Comparison of ENCODE assay signal across 18 cellular contexts in genomic region chr13:112634102-112634501, GRCh38. TPM values are rescaled to one million over a fixed set of nuclear protein-coding genes. Genes with fewer than 3 reads are reported as not detected.
DNase-seq lines count a peak whose midpoint lies in the region; ATAC-seq, FAIRE-seq and TF ChIP-seq lines count a peak whose summit lies in the region.
"Had no signal": no experiment of that assay in that cellular context is flagged by ENCODE, and none has a peak within 500 bp of the region (broad histone marks: within the 10 kb centered on the region; RNA-seq: fewer than 3 reads in every experiment).

No MANE protein-coding gene starts in this region.

- no peaks in the 10 kb centered on the region for H3K9me3 ChIP-seq in kidney (ENCODE audit: control insufficient read depth in 1 of 2, low read length in 2 of 2)
- H3K9me3 ChIP-seq in upper lobe of right lung: no peaks in the 10 kb centered on the region

- ATAC-seq in Right ventricle myocardium superior (ENCODE audit: poor library complexity) (no peak), upper lobe of right lung (no peak), GM19023 (IDR thresholded peaks at IDR 0.05; ENCODE audit: unreplicated experiment) (no peak)
- ATAC-seq: CD8-positive, alpha-beta T cell; GM23338 had no signal

- DNase-seq in cardiac septum (ENCODE audit: low spot score): peak; percentile 7
- DNase-seq in Right ventricle myocardium superior: no peak
- DNase-seq in RPMI8226: peak; percentile 15
- DNase-seq in kidney: peak; percentile 22
- peak; percentile 13 for DNase-seq in upper lobe of right lung
- DNase-seq in NCI-H2227 (lab: John Stamatoyannopoulos, UW; ENCODE audit: unreplicated experiment): no peak
- no peak for DNase-seq in activated naive CD4-positive, alpha-beta T cell treated with anti-CD3 and anti-CD28 coated beads, Interleukin-2, amount 50 U/mL, for 16 hours
- DNase-seq: 8988T; CD8-positive, alpha-beta T cell; COR-L47; DMS153; DMS79 treated with DMSO at 0.1 percent for 48 hours; EL; H7 had no signal

- no peak for TF ChIP-seq CTCF in kidney (IDR thresholded peaks at IDR 0.05; ENCODE audit: borderline replicate concordance, extremely low read depth, insufficient read depth)
- TF ChIP-seq CTCF in upper lobe of right lung (IDR thresholded peaks at IDR 0.05): no peak

- H3K27ac ChIP-seq in kidney (ENCODE audit: low read depth in 2 of 2, low read length in 2 of 2): no peak overlapping the region
- H3K27ac ChIP-seq in upper lobe of right lung: no peak overlapping the region

- no peaks in the 10 kb centered on the region for H3K36me3 ChIP-seq in kidney (ENCODE audit: control insufficient read depth in 1 of 2, insufficient read depth in 2 of 2, low read length in 2 of 2)
- H3K36me3 ChIP-seq in upper lobe of right lung: no peaks in the 10 kb centered on the region

- no peaks in the 10 kb centered on the region for H3K4me1 ChIP-seq in kidney (ENCODE audit: control insufficient read depth in 1 of 2, insufficient read depth in 1 of 2, low read depth in 1 of 2, low read length in 2 of 2)
- no peaks in the 10 kb centered on the region for H3K4me1 ChIP-seq in upper lobe of right lung

- H3K4me3 ChIP-seq in kidney (ENCODE audit: low read length in 2 of 2): no peak overlapping the region
- no peak overlapping the region for H3K4me3 ChIP-seq in upper lobe of right lung
- H3K4me3 ChIP-seq: GM23338 had no signal

- no peak overlapping the region for H3K9ac ChIP-seq in kidney (ENCODE audit: low read length in 2 of 2)

- intact Hi-C loops in cardiac septum (cut with DNase I) (no loop called here), Right ventricle myocardium superior (cut with DNase I) (no loop called here), kidney (cut with DNase I) (loop anchor here (10.0 kb wide), 1 partner anchor 241 kb away; no protein-coding TSS in a partner anchor), upper lobe of right lung (cut with DNase I) (no loop called here)

- peaks cover 3% of the 10 kb centered on the region for H3K27me3 ChIP-seq in upper lobe of right lung

- FAIRE-seq in kidney (lab: Jason Lieb, UNC): no peak
- FAIRE-seq: D721Med, GM12891 had no signal

RNA-seq across cellular contexts. Expression of gene TUBGCP3, which starts 46.1 kb away (rescaled TPM):
- total RNA-seq in cardiac septum (20.7 TPM), Right ventricle myocardium superior (14.1 TPM), kidney (33.2 TPM), upper lobe of right lung (33.9 TPM)
- 9.1 TPM for polyA plus RNA-seq in kidney (ENCODE audit: insufficient read depth, low read depth, low replicate concordance)

RNA-seq across cellular contexts. Expression of gene ATP11A, which starts 55.7 kb away (rescaled TPM):
- total RNA-seq in cardiac septum: 96.5 TPM
- total RNA-seq in Right ventricle myocardium superior: 73.6 TPM
- 212 TPM for total RNA-seq in kidney
- 4.9 TPM for polyA plus RNA-seq in kidney (ENCODE audit: insufficient read depth, low read depth, low replicate concordance)
- total RNA-seq in upper lobe of right lung: 377 TPM

Comparison
In these comparisons a context has a peak if more than half of its experiments do, and no peak if none do; other contexts are left out.
1. DNase-seq: peak in cardiac septum (single experiment), RPMI8226 (single experiment), kidney (single experiment) and upper lobe of right lung (single experiment); none in Right ventricle myocardium superior (single experiment), NCI-H2227 (single experiment) and activated naive CD4-positive, alpha-beta T cell treated with anti-CD3 and anti-CD28 coated beads, Interleukin-2, amount 50 U/mL, for 16 hours (single experiment).